Comparison of ENCODE assay signal across 17 cellular contexts in the genomic region with DNA sequence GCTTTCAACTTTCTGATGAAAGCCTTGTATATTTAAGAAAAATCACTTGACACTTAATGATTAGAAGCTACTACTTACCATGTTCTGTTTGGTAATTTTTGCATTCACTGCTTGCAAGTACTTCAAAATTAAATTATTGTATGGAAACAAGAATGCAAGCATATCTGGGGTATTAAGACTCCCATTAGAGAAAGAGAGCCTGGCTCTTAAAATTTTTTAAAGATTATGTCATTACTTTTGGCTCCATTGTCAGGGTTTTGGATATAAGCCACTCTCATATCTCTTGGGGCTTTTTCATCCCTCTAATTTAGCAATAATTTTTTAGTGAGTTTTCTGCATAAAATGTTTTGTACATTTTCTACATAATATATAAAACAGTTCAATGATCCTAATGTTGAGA. TPM values are rescaled to one million over a fixed set of nuclear protein-coding genes. Genes with fewer than 3 reads are reported as not detected.
DNase-seq lines count a peak whose midpoint lies in the region; ATAC-seq and TF ChIP-seq lines count a peak whose summit lies in the region.
"Had no signal": no experiment of that assay in that cellular context is flagged by ENCODE, and none has a peak within 500 bp of the region (broad histone marks: within the 10 kb centered on the region; RNA-seq: fewer than 3 reads in every experiment).

No MANE protein-coding gene starts in this region.

- no peak for TF ChIP-seq POLR2A in gastroesophageal sphincter (IDR thresholded peaks at IDR 0.05)

- H3K27ac ChIP-seq in gastroesophageal sphincter (peak overlapping the region in 3 of 4 donors; percentile 47 to 82 (median 82)), tibial artery (peak overlapping the region; percentile 81 to 85)

- peak; percentile 18; the same call in 1 of the 3 replicates for ATAC-seq in SK-N-SH treated with all-trans-retinoic acid at 6 μM for 48 hours
- no peak for ATAC-seq in gastroesophageal sphincter

- intact Hi-C loops in tibial artery (cut with DNase I; ENCODE audit: low total_unique reads) = loop anchor here (5.0 kb wide), 1 partner anchor 128 kb away; no protein-coding TSS in a partner anchor

- H3K27me3 ChIP-seq in gastroesophageal sphincter = no peaks in the 10 kb centered on the region
- no peaks in the 10 kb centered on the region for H3K27me3 ChIP-seq in tibial artery
- no peaks in the 10 kb centered on the region for H3K27me3 ChIP-seq in H7 (ENCODE audit: control insufficient read depth, insufficient read depth, low read length)

- TF ChIP-seq EP300 in gastroesophageal sphincter (IDR thresholded peaks at IDR 0.05) = no peak

- H3K4me3 ChIP-seq in gastroesophageal sphincter (no peak overlapping the region), tibial artery (no peak overlapping the region), H7 (ENCODE audit: insufficient read depth, low read depth, low read length) (no peak overlapping the region)

- no peaks in the 10 kb centered on the region for H3K9me3 ChIP-seq in gastroesophageal sphincter
- H3K9me3 ChIP-seq in tibial artery = no peaks in the 10 kb centered on the region

- H3K4me1 ChIP-seq in gastroesophageal sphincter = peaks cover 0 to 49% (median 5%) of the 10 kb centered on the region in 3 donors
- peaks cover 0 to 67% (median 13%) of the 10 kb centered on the region in 4 donors for H3K4me1 ChIP-seq in tibial artery

- peak; percentile 4 for DNase-seq in EL
- DNase-seq in tibial artery = no peak
- no peak for DNase-seq in H7
- no peak for DNase-seq in NCI-H2029 (lab: John Stamatoyannopoulos, UW)
- DNase-seq in 8988T = no peak
- DNase-seq: ACHN; C1 segment of cervical spinal cord; IMR-90; Karpas-422; NCI-H1417 treated with DMSO at 0.1 percent for 48 hours; NCI-H187 treated with DMSO at 0.1 percent for 48 hours; NCI-H510A; NCI-H748 treated with DMSO at 0.1 percent for 48 hours; NK-92 treated with Interleukin-12 subunit alpha and Interleukin-12 subunit beta, amount 100 ng/mL, for 24 hours; SHP77 had no signal

- no peaks in the 10 kb centered on the region for H3K36me3 ChIP-seq in gastroesophageal sphincter
- no peaks in the 10 kb centered on the region for H3K36me3 ChIP-seq in tibial artery
- H3K36me3 ChIP-seq in H7 (replicated peaks; ENCODE audit: control insufficient read depth, insufficient read depth, low read length) = no peaks in the 10 kb centered on the region

- TF ChIP-seq CTCF in gastroesophageal sphincter (IDR thresholded peaks at IDR 0.05) (no peak), tibial artery (IDR thresholded peaks at IDR 0.05) (no peak)

TF ChIP-seq in SK-N-SH treated with all-trans-retinoic acid at 6 μM for 48 hours, 23 proteins besides CTCF, POLR2A, EP300 and RAD21:
- no peak for TF ChIP-seq PPARA (CRISPR knock-in tag; IDR thresholded peaks at IDR 0.05; ENCODE audit: borderline replicate concordance)
- TF ChIP-seq, protein P1, sequence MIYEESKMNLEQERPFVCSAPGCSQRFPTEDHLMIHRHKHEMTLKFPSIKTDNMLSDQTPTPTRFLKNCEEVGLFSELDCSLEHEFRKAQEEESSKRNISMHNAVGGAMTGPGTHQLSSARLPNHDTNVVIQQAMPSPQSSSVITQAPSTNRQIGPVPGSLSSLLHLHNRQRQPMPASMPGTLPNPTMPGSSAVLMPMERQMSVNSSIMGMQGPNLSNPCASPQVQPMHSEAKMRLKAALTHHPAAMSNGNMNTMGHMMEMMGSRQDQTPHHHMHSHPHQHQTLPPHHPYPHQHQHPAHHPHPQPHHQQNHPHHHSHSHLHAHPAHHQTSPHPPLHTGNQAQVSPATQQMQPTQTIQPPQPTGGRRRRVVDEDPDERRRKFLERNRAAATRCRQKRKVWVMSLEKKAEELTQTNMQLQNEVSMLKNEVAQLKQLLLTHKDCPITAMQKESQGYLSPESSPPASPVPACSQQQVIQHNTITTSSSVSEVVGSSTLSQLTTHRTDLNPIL (CRISPR knock-in tag; IDR thresholded peaks at IDR 0.05; ENCODE audit: low read depth) = peak; percentile 89
- peak; percentile 99 for TF ChIP-seq ISL1 (CRISPR knock-in tag; IDR thresholded peaks at IDR 0.05)
- 0 out of 2 replicates have a peak, but pooled peaks have one; percentile 35 for TF ChIP-seq GLIS3 (CRISPR knock-in tag; IDR thresholded peaks at IDR 0.05)

RNA-seq across cellular contexts. Expression of a gene that starts 49.4 kb away (rescaled TPM):
- total RNA-seq in gastroesophageal sphincter = 10 to 100 TPM; 17.2 to 27.3 (median 20.3) TPM
- 11.4 and 13.4 TPM in 2 replicates for total RNA-seq in H7 (2014; rRNA removed; shearing (Covaris generic))
